11 cellular contexts compared by ENCODE assay signal in the genomic region with DNA sequence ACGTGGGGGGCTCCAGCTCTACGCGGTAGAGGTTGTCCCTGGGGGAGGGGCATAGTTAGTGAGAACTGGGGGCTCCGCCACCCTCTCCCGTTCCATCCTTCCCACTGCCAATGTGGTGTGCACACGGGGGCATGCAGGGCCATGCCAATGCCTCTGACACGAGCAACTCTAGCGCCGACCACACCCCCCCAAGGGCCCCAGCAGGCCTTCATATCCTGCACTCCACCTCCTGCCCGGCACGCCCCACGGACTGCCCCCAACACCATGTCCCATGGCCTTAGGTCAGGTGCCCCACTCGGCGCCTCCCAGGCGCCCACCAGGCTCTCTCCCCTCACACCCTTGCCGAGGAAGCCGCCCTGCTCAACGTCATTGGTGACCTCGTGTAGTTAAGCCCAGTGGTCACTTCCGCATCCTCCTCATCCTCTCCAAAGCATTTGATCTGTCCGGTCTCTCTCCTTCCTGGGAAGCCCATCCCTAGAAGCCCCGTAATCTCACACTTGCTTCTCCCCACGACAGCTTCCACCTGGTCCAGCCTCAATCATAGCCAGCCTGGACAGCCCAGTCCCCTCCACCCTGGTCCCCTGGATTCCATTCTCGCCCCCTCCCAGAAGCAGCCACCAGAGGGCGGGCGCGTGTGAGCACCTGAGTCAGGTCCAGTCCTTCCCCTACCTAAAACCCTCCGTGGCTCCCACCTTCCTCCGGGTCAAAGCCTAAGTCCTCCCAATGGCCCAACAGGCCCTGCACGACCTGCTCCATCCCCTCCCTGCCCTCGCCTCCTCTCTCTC. TPM values are rescaled to one million over a fixed set of nuclear protein-coding genes. Genes with fewer than 3 reads are reported as not detected.
A peak's percentile ranks its signal among the peaks of the same experiment; 100 is the strongest.
DNase-seq lines count a peak whose midpoint lies in the region; ATAC-seq and TF ChIP-seq lines count a peak whose summit lies in the region.
"Had no signal": no experiment of that assay in that cellular context is flagged by ENCODE, and none has a peak within 500 bp of the region (broad histone marks: within the 10 kb centered on the region; RNA-seq: fewer than 3 reads in every experiment).

No MANE protein-coding gene starts in this region.

- ATAC-seq in IMR-90 (ENCODE audit: low read depth) = no peak
- ATAC-seq in lung (ENCODE audit: insufficient read depth, low FRiP score) = no peak
- no peak for ATAC-seq in HG02884 (IDR thresholded peaks at IDR 0.05; ENCODE audit: unreplicated experiment)

- H3K4me3 ChIP-seq in IMR-90 (ENCODE audit: insufficient read depth, low read depth, low read length) = no peak overlapping the region
- no peak overlapping the region for H3K4me3 ChIP-seq in astrocyte of the cerebellum (ENCODE audit: low read depth, low read length)
- H3K4me3 ChIP-seq in lung = peak overlapping the region; percentile 43
- H3K4me3 ChIP-seq: HAP-1 had no signal

- H3K27me3 ChIP-seq in IMR-90 (ENCODE audit: control insufficient read depth, insufficient read depth, low read length) (no peaks in the 10 kb centered on the region; the same call in 1 of the 2 replicates), lung (ENCODE audit: control insufficient read depth, insufficient read depth) (no peaks in the 10 kb centered on the region)

- no peak overlapping the region for H3K4ac ChIP-seq in IMR-90 (ENCODE audit: low read depth, low read length)

- H3K14ac ChIP-seq in IMR-90 (replicated peaks; ENCODE audit: low read depth, low read length) = no peak overlapping the region

- 85% methylated on average over 19 of the region's 31 CpGs; no CpG with 5 or more reads in 1 of the 2 experiments for WGBS in IMR-90 (ENCODE audit: extremely low coverage in 2 of 2, insufficient read length in 1 of 2), 2 experiments
- 84 to 87% methylated on average over 31 of the region's 31 CpGs for WGBS in lung, 2 donors

- H3K36me3 ChIP-seq in IMR-90 (ENCODE audit: control insufficient read depth, insufficient read depth, low read length) = no peaks in the 10 kb centered on the region
- peaks cover 0 to 16% of the 10 kb centered on the region in 2 donors for H3K36me3 ChIP-seq in lung (ENCODE audit: control insufficient read depth in 2 of 2, insufficient read depth in 2 of 2, low read length in 2 of 2)

- no peak overlapping the region for H4K5ac ChIP-seq in IMR-90 (ENCODE audit: low read depth, low read length)

- no peak for TF ChIP-seq POLR2A in IMR-90 (IDR thresholded peaks at IDR 0.05; ENCODE audit: low read depth, low read length)

- no peaks in the 10 kb centered on the region for H4K20me1 ChIP-seq in IMR-90 (ENCODE audit: insufficient read depth, low read length)

- H2BK5ac ChIP-seq in IMR-90 (ENCODE audit: low read depth, low read length, poor library complexity, severe bottlenecking) = no peak overlapping the region

- H3K4me1 ChIP-seq in IMR-90 (ENCODE audit: control insufficient read depth, insufficient read depth, low read length) = no peaks in the 10 kb centered on the region
- peaks cover 0 to 5% of the 10 kb centered on the region in 2 donors for H3K4me1 ChIP-seq in lung (ENCODE audit: control insufficient read depth in 2 of 2, insufficient read depth in 2 of 2, low read length in 2 of 2)
- H3K4me1 ChIP-seq: HAP-1 had no signal

- peak overlapping the region; percentile 50; the same call in 1 of the 2 replicates for H2AK5ac ChIP-seq in IMR-90 (ENCODE audit: low read depth, low read length)

- no peak overlapping the region for H4K8ac ChIP-seq in IMR-90 (ENCODE audit: low read depth in 2 of 2, low read length in 2 of 2)

- intact Hi-C loops in IMR-90 (cut with micrococcal nuclease) = no loop called here

- POLR2A ChIA-PET in IMR-90 (lab: Charles Lee; ENCODE audit: unreplicated experiment) = no interaction called here

- TF ChIP-seq RAD21 in IMR-90 (IDR thresholded peaks at IDR 0.05; ENCODE audit: low read length) = no peak

- H2AFZ ChIP-seq in IMR-90 (replicated peaks; ENCODE audit: low read length, poor library complexity) = peak overlapping the region; percentile 32

- H3K56ac ChIP-seq in IMR-90 (ENCODE audit: extremely low read depth, insufficient read depth, low read length) = no peak overlapping the region

- no peaks in the 10 kb centered on the region for H3K9me3 ChIP-seq in IMR-90 (ENCODE audit: control insufficient read depth, insufficient read depth, low read length)
- no peaks in the 10 kb centered on the region for H3K9me3 ChIP-seq in lung (ENCODE audit: control insufficient read depth in 2 of 2, insufficient read depth in 1 of 2, low read length in 1 of 2)
- H3K9me3 ChIP-seq: HAP-1 had no signal

- in situ Hi-C loops in IMR-90 (cut with MboI; ENCODE audit: low sequenced_read_pairs) = no loop called here
- in situ Hi-C loops in astrocyte of the cerebellum (cut with HindIII; ENCODE audit: low sequenced_read_pairs) = no loop called here

- H2BK120ac ChIP-seq in IMR-90 (ENCODE audit: low read depth, low read length) = no peak overlapping the region

- H3K9me1 ChIP-seq in IMR-90 (ENCODE audit: insufficient read depth, low read length) = no peaks in the 10 kb centered on the region

- no peak overlapping the region for H3K18ac ChIP-seq in IMR-90 (ENCODE audit: low read depth, low read length)

- H3K23ac ChIP-seq in IMR-90 (ENCODE audit: low read depth, low read length) = no peak overlapping the region

- no peak for TF ChIP-seq CTCF in IMR-90 (conservative IDR thresholded peaks at IDR 0.05; ENCODE audit: low read depth, low read length)
- peak; percentile 18 for TF ChIP-seq CTCF in astrocyte of the cerebellum (IDR thresholded peaks at IDR 0.05; ENCODE audit: low read depth, low read length, missing control alignments)
- TF ChIP-seq CTCF in lung (IDR thresholded peaks at IDR 0.05; ENCODE audit: control extremely low read depth, extremely low read depth) = no peak

- no peak overlapping the region for H4K91ac ChIP-seq in IMR-90 (ENCODE audit: insufficient read depth, low read depth, low read length)

- dilution Hi-C loops in IMR-90 (cut with HindIII; ENCODE audit: low sequenced_read_pairs, unreplicated experiment) = no loop called here

- BruUV-seq in IMR-90 (replicated peaks; lab: Mats Ljungman, UMichigan) = no TSS peak

- no peak overlapping the region for H3K9ac ChIP-seq in IMR-90 (ENCODE audit: low read depth, low read length)

- no peaks in the 10 kb centered on the region for H3K79me1 ChIP-seq in IMR-90 (ENCODE audit: low read depth in 1 of 2, low read length in 2 of 2)

- no peak overlapping the region for H3K4me2 ChIP-seq in IMR-90 (ENCODE audit: low read depth, low read length)

- no peak overlapping the region for H2BK15ac ChIP-seq in IMR-90 (ENCODE audit: low read depth, low read length)

- H3K27ac ChIP-seq in IMR-90 (ENCODE audit: insufficient read depth, low read length) = no peak overlapping the region
- no peak overlapping the region for H3K27ac ChIP-seq in lung (ENCODE audit: low read depth in 1 of 2, low read length in 1 of 2)

- DNase-seq in DMS 273 (lab: John Stamatoyannopoulos, UW; ENCODE audit: unreplicated experiment) (peak; percentile 43), DMS 273 treated with DMSO at 0.1 percent for 48 hours (lab: John Stamatoyannopoulos, UW) (no peak), IMR-90 (no peak), astrocyte of the cerebellum (ENCODE audit: low read depth) (no peak), lung (ENCODE audit: low spot score) (no peak), SKM-1 treated with dmso at 0.1 percent for 144 hours (lab: John Stamatoyannopoulos, UW; ENCODE audit: unreplicated experiment) (no peak), AG20443 (ENCODE audit: low spot score) (no peak)
- DNase-seq: kidney had no signal

- no peak overlapping the region for H2BK20ac ChIP-seq in IMR-90 (ENCODE audit: low read depth, low read length)

- CTCF ChIA-PET in IMR-90 (lab: Yijun Ruan, JAX) = no interaction called here

- peak overlapping the region; percentile 42 for H2AK9ac ChIP-seq in IMR-90 (replicated peaks; ENCODE audit: low read depth, low read length, poor library complexity)

TF ChIP-seq in IMR-90, 13 proteins besides CTCF, POLR2A, EP300 and RAD21:
- no peak for TF ChIP-seq MAFK (IDR thresholded peaks at IDR 0.05; ENCODE audit: low read depth, low read length)
- no peak for TF ChIP-seq CEBPB (IDR thresholded peaks at IDR 0.05; ENCODE audit: low read depth, low read length)
- no peak for TF ChIP-seq RCOR1 (IDR thresholded peaks at IDR 0.05; ENCODE audit: insufficient replicate concordance, low read length)
- no peak for TF ChIP-seq SMC3 (IDR thresholded peaks at IDR 0.05; ENCODE audit: low read depth, low read length)
- no peak for TF ChIP-seq MXI1 (IDR thresholded peaks at IDR 0.05; ENCODE audit: borderline replicate concordance, low read depth, low read length)
- no peak for TF ChIP-seq RFX5 (IDR thresholded peaks at IDR 0.05; ENCODE audit: low read depth, low read length)
- TF ChIP-seq MAZ (IDR thresholded peaks at IDR 0.05; ENCODE audit: borderline replicate concordance, low read depth, low read length) = no peak
- no peak for TF ChIP-seq NFE2L2 (IDR thresholded peaks at IDR 0.05; ENCODE audit: low read depth, low read length)
- TF ChIP-seq BHLHE40 (IDR thresholded peaks at IDR 0.05; ENCODE audit: low read depth, low read length) = no peak

RNA-seq across cellular contexts. Expression of a gene that starts 2.1 kb away (rescaled TPM):
- total RNA-seq in IMR-90 (2012; rRNA removed) (0.18 and 0.28 TPM in 2 replicates), lung (10 to 100 TPM in 1 of 2 donors, 1 to 10 TPM in 1; 3.2 to 22.8 TPM)
- polyA plus RNA-seq in IMR-90 (2012; rRNA removed) (0.72 and 0.73 TPM in 2 replicates), lung (10 to 100 TPM; 17.3 to 38.5 TPM)
- 0.63 and 1.6 TPM in 2 replicates for polyA plus RNA-seq in IMR-90 (2012; cell fraction: cytosol; rRNA removed)
- 0.31 and 0.55 TPM in 2 replicates for polyA plus RNA-seq in IMR-90 (2012; cell fraction: nucleus; rRNA removed; ENCODE audit: low replicate concordance)
- total RNA-seq: activated CD8-positive, alpha-beta memory T cell treated with anti-CD3 and anti-CD28 coated beads for 36 hours had no signal

RNA-seq across cellular contexts. Expression of a gene that starts 17.5 kb away (rescaled TPM):
- total RNA-seq in IMR-90 (2012; rRNA removed) (not detected in 2 replicates), lung (10 to 100 TPM; 14.4 to 15.7 TPM)
- polyA plus RNA-seq in IMR-90 (2012; rRNA removed) (0.03 TPM in 1 of 2 replicates, not detected in the other), lung (10 to 100 TPM; 15.4 to 56.7 TPM)
- 0.01 and 0.07 TPM in 2 replicates for polyA plus RNA-seq in IMR-90 (2012; cell fraction: cytosol; rRNA removed)
- polyA plus RNA-seq in IMR-90 (2012; cell fraction: nucleus; rRNA removed; ENCODE audit: low replicate concordance) = not detected in 2 replicates

RNA-seq across cellular contexts. Expression of a gene that starts 22.4 kb away (rescaled TPM):
- total RNA-seq in IMR-90 (2012; rRNA removed) (not detected in 2 replicates), lung (10 to 100 TPM in 1 of 2 donors, 1 to 10 TPM in 1; 7.5 to 37.3 TPM)
- polyA plus RNA-seq in IMR-90 (2012; rRNA removed) (not detected in 2 replicates), lung (10 to 100 TPM; 15.5 to 33.5 TPM)
- 0.03 and 0.05 TPM in 2 replicates for polyA plus RNA-seq in IMR-90 (2012; cell fraction: cytosol; rRNA removed)
- 0.36 and 0.41 TPM in 2 replicates for polyA plus RNA-seq in IMR-90 (2012; cell fraction: nucleus; rRNA removed; ENCODE audit: low replicate concordance)
- total RNA-seq: activated CD8-positive, alpha-beta memory T cell treated with anti-CD3 and anti-CD28 coated beads for 36 hours had no signal

RNA-seq across cellular contexts. Expression of a gene that starts 39.1 kb away (rescaled TPM):
- total RNA-seq in IMR-90 (2012; rRNA removed) = under 0.01 TPM in 2 replicates
- 0.07 and 0.09 TPM in 2 replicates for polyA plus RNA-seq in IMR-90 (2012; rRNA removed)
- polyA plus RNA-seq in IMR-90 (2012; cell fraction: cytosol; rRNA removed) = 0.09 and 0.10 TPM in 2 replicates
- polyA plus RNA-seq in IMR-90 (2012; cell fraction: nucleus; rRNA removed; ENCODE audit: low replicate concordance) = 0.09 and 0.20 TPM in 2 replicates
- 1 to 10 TPM in 1 of 2 donors, under 1 TPM in 1; 0.85 to 5.0 TPM for total RNA-seq in lung
- 1 to 10 TPM; 3.7 to 3.9 TPM for polyA plus RNA-seq in lung
- total RNA-seq: activated CD8-positive, alpha-beta memory T cell treated with anti-CD3 and anti-CD28 coated beads for 36 hours had no signal

Comparison
In these comparisons a context has a peak if more than half of its experiments do, and no peak if none do; other contexts are left out.
1. RNA of a gene that starts 17.5 kb away (total RNA-seq): 14.4 to 15.7 TPM in lung; not detected in IMR-90; every median in the first group is over 10 times any median in the second.